In genomic region chr3:112814256-112814655, GRCh38 we compare ENCODE assay signal across 9 cellular contexts. TPM values are rescaled to one million over a fixed set of nuclear protein-coding genes. Genes with fewer than 3 reads are reported as not detected.
DNase-seq lines count a peak whose midpoint lies in the region; ATAC-seq, FAIRE-seq and TF ChIP-seq lines count a peak whose summit lies in the region.
"Had no signal": no experiment of that assay in that cellular context is flagged by ENCODE, and none has a peak within 500 bp of the region (broad histone marks: within the 10 kb centered on the region; RNA-seq: fewer than 3 reads in every experiment).

No MANE protein-coding gene starts in this region.

- TF ChIP-seq POLR2A in HepG2 (IDR thresholded peaks at IDR 0.05; ENCODE audit: insufficient read depth in 1 of 2, low read depth in 2 of 2, low read length in 2 of 2) = no peak

- BruUV-seq in HepG2 (replicated peaks; lab: Mats Ljungman, UMichigan) = no TSS peak

- no peaks in the 10 kb centered on the region for H4K20me1 ChIP-seq in HepG2 (ENCODE audit: insufficient read depth, low read length)

- H3K27me3 ChIP-seq in BE2C (no peaks in the 10 kb centered on the region), ascending aorta (no peaks in the 10 kb centered on the region), HepG2 (ENCODE audit: control insufficient read depth in 1 of 2, insufficient read depth in 2 of 2, low read length in 2 of 2) (no peaks in the 10 kb centered on the region)

- POLR2A ChIA-PET in HepG2 (lab: Yijun Ruan, JAX) = no interaction called here

- no peak overlapping the region for H3K9ac ChIP-seq in HepG2 (ENCODE audit: insufficient read depth, low read depth, low read length)

- peak; percentile 34 for FAIRE-seq in HepG2 (lab: Jason Lieb, UNC)

- H3K36me3 ChIP-seq in BE2C (no peaks in the 10 kb centered on the region), ascending aorta (no peaks in the 10 kb centered on the region), HepG2 (replicated peaks in 1 of 2; ENCODE audit: control insufficient read depth in 1 of 2, insufficient read depth in 2 of 2, low read length in 2 of 2) (no peaks in the 10 kb centered on the region)

- no peak for TF ChIP-seq RAD21 in HepG2 (CRISPR knock-in tag; IDR thresholded peaks at IDR 0.05)

- 0% methylated on average over 2 of the region's 2 CpGs for WGBS in HepG2 (ENCODE audit: low lambda C conversion rate)

- ATAC-seq in HepG2 (no peak), GM19035 (IDR thresholded peaks at IDR 0.05; ENCODE audit: unreplicated experiment) (no peak)

- no peaks in the 10 kb centered on the region for H3K9me3 ChIP-seq in BE2C
- H3K9me3 ChIP-seq in ascending aorta = no peaks in the 10 kb centered on the region
- no peaks in the 10 kb centered on the region for H3K9me3 ChIP-seq in HepG2 (ENCODE audit: low read length)

- CTCF ChIA-PET in HepG2 (lab: Yijun Ruan, JAX; ENCODE audit: low intra/inter-chr PET ratio, low total read pairs) = interaction anchor here (0.7 kb wide), 1 partner anchor 171 kb away, joined by 3 read pairs; no protein-coding TSS in a partner anchor

- H3K27ac ChIP-seq in ascending aorta (no peak overlapping the region), HepG2 (ENCODE audit: extremely low read length, insufficient read depth, low read length) (no peak overlapping the region)

- TF ChIP-seq CTCF in BE2C (IDR thresholded peaks at IDR 0.05; ENCODE audit: low read depth, low read length) = peak; percentile 26; the same call in 1 of the 2 replicates
- TF ChIP-seq CTCF in ascending aorta (IDR thresholded peaks at IDR 0.05) = peak in 2 of 3 experiments; percentile 15 to 46
- 0 out of 2 replicates have a peak, but pooled peaks have one; percentile 10 for TF ChIP-seq CTCF in HepG2 (CRISPR knock-in tag; IDR thresholded peaks at IDR 0.05)

- intact Hi-C loops in ascending aorta (cut with DNase I) (loop anchor here (2.0 to 5.0 kb wide), 2 partner anchors 171 to 232 kb away; no protein-coding TSS in a partner anchor), HepG2 (cut with micrococcal nuclease; ENCODE audit: unreplicated experiment) (loop anchor here (1.0 to 2.0 kb wide), 2 partner anchors 79 to 171 kb away; no protein-coding TSS in a partner anchor)

- DNase-seq in BE2C (no peak), HT-29 (ENCODE audit: low spot score) (peak; percentile 69), ascending aorta (ENCODE audit: low spot score in 2 of 2) (no peak), HepG2 (ENCODE audit: low spot score) (peak; percentile 2), NCI-H1105 treated with DMSO at 0.1 percent for 48 hours (lab: John Stamatoyannopoulos, UW) (no peak)
- DNase-seq in effector CD4-positive, alpha-beta T cell = no peak
- DNase-seq in activated naive CD4-positive, alpha-beta T cell (lab: John Stamatoyannopoulos, UW) = no peak

- no peak overlapping the region for H3K4me3 ChIP-seq in BE2C (ENCODE audit: low read depth, low read length)
- H3K4me3 ChIP-seq in ascending aorta = no peak overlapping the region
- H3K4me3 ChIP-seq in HepG2 (replicated peaks in 1 of 3; ENCODE audit: insufficient read depth in 1 of 3, low read depth in 2 of 3, low read length in 3 of 3) = no peak overlapping the region

- no peak overlapping the region for H2AFZ ChIP-seq in HepG2 (ENCODE audit: low read length)

- no peaks in the 10 kb centered on the region for H3K79me2 ChIP-seq in HepG2 (ENCODE audit: insufficient read depth, low read length)

- H3K4me1 ChIP-seq in BE2C (peaks cover 10% of the 10 kb centered on the region), ascending aorta (peaks cover 0 to 8% of the 10 kb centered on the region in 2 donors), HepG2 (ENCODE audit: insufficient read depth, low read length) (no peaks in the 10 kb centered on the region)

- H3K4me2 ChIP-seq in HepG2 (ENCODE audit: low read depth, low read length) = no peak overlapping the region

- TF ChIP-seq EP300 in HepG2 (IDR thresholded peaks at IDR 0.05; ENCODE audit: low read depth in 2 of 2, low read length in 2 of 2) = no peak
- no peak for TF ChIP-seq EP300 in HepG2 (CRISPR knock-in tag; IDR thresholded peaks at IDR 0.05; ENCODE audit: borderline replicate concordance)

- in situ Hi-C loops in HepG2 (cut with HindIII; ENCODE audit: extremely low pct_ligation_motif_present, low pct_unique_long_range_greater_than_20kb) = loop anchor here (10.0 kb wide), 1 partner anchor 169 kb away; the partner anchor contains the start of gene CCDC80

TF ChIP-seq in HepG2, 621 proteins besides CTCF, POLR2A, EP300 and RAD21:
- TF ChIP-seq DNMT1 (CRISPR knock-in tag; IDR thresholded peaks at IDR 0.05) (no peak), ZNF232 (CRISPR knock-in tag; IDR thresholded peaks at IDR 0.05; ENCODE audit: borderline replicate concordance) (no peak), STAG1 (CRISPR knock-in tag; IDR thresholded peaks at IDR 0.05) (peak; percentile 39), TRAFD1 (CRISPR knock-in tag; IDR thresholded peaks at IDR 0.05; ENCODE audit: borderline replicate concordance) (no peak), ZNF776 (CRISPR knock-in tag; IDR thresholded peaks at IDR 0.05) (no peak), ETV5 (CRISPR knock-in tag; IDR thresholded peaks at IDR 0.05; ENCODE audit: borderline replicate concordance) (no peak)
TF ChIP-seq in HepG2: peak in this region for 1.

RNA-seq across cellular contexts. Expression of gene CD200R1L, which starts 32.4 kb away (rescaled TPM):
- polyA plus RNA-seq in BE2C (2012; ENCODE audit: insufficient read depth, insufficient read length, low read depth) = not detected
- total RNA-seq in HT-29 (2014; rRNA removed; shearing (Covaris generic)) = not detected in 2 replicates
- total RNA-seq in ascending aorta = not detected
- total RNA-seq in HepG2 (2016; rRNA removed; fragmentation: Illumina TruSeq; extraction: Trizol) = not detected in 2 replicates
- not detected in 2 replicates for total RNA-seq in HepG2 (2016; cell fraction: cytosol; rRNA removed; fragmentation: Illumina TruSeq; extraction: Trizol; ENCODE audit: low read depth)
- not detected in 2 replicates for total RNA-seq in HepG2 (2016; cell fraction: insoluble cytoplasmic fraction; rRNA removed; fragmentation: Illumina TruSeq; extraction: Trizol)
- not detected in 2 replicates for total RNA-seq in HepG2 (2016; cell fraction: membrane; rRNA removed; fragmentation: Illumina TruSeq; extraction: Trizol)
- total RNA-seq in HepG2 (2016; cell fraction: nucleus; rRNA removed; fragmentation: Illumina TruSeq; extraction: Trizol) = not detected in 2 replicates
- not detected in 2 replicates for polyA plus RNA-seq in HepG2 (2011; rRNA removed)
- not detected in 2 replicates for polyA plus RNA-seq in HepG2 (2011; cell fraction: cytosol; rRNA removed)
- not detected in 2 replicates for polyA plus RNA-seq in HepG2 (2011; cell fraction: nucleus; rRNA removed)
- polyA plus RNA-seq in HepG2 (2012) = not detected in 2 replicates
- polyA plus RNA-seq in HepG2 (2016; cell fraction: cytosol; fragmentation: Illumina TruSeq; extraction: Trizol; ENCODE audit: low read depth) = not detected in 2 replicates
- not detected in 2 replicates for polyA plus RNA-seq in HepG2 (2016; cell fraction: insoluble cytoplasmic fraction; fragmentation: Illumina TruSeq; extraction: Trizol; ENCODE audit: low read depth)
- not detected in 2 replicates for polyA plus RNA-seq in HepG2 (2016; cell fraction: membrane; fragmentation: Illumina TruSeq; extraction: Trizol; ENCODE audit: low read depth)
- not detected in 2 replicates for polyA plus RNA-seq in HepG2 (2016; cell fraction: nucleus; fragmentation: Illumina TruSeq; extraction: Trizol; ENCODE audit: insufficient read depth, low read depth)
- polyA minus RNA-seq in HepG2 (2011; rRNA and poly(A)+ RNA removed; ENCODE audit: low replicate concordance) = not detected in 2 replicates
- polyA minus RNA-seq in HepG2 (2011; cell fraction: cytosol; rRNA and poly(A)+ RNA removed) = not detected in 2 replicates
- polyA minus RNA-seq in HepG2 (2011; cell fraction: nucleus; rRNA and poly(A)+ RNA removed) = not detected in 2 replicates
- total RNA-seq: glomerular endothelial cell had no signal

Comparison
In these comparisons a context has a peak if more than half of its experiments do, and no peak if none do; other contexts are left out.
1. DNase-seq: peak in HT-29 (single experiment) and HepG2 (single experiment); none in BE2C (single experiment), ascending aorta (0 of 2), NCI-H1105 treated with DMSO at 0.1 percent for 48 hours (single experiment), effector CD4-positive, alpha-beta T cell (single experiment) and activated naive CD4-positive, alpha-beta T cell (0 of 4).
2. Peak in every context shown above with its lines, with median percentiles within 50 percentile points of each other: CTCF ChIP-seq.